Comparison of ENCODE assay signal across 7 cellular contexts in the genomic region with DNA sequence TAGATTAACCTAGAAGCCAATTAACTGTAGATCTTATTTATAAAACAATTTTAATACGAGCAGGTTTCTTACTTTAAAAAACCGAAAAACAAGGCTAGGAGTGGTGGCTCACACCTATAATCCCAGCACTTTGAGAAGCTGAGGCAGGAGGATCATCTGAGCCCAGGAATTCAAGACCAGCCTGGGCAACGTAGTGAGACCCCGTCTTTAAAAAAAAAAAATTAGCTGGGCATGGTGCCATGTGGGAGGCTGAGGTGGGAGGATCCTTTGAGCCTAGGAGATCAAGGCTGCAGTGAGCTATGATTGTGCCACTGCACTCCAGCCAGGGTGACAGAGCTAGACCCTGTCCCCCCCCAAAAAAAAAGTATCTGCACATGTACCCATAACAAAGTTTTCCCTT.
"Had no signal": no experiment of that assay in that cellular context is flagged by ENCODE, and none has a peak within 500 bp of the region (broad histone marks: within the 10 kb centered on the region; RNA-seq: fewer than 3 reads in every experiment).

No MANE protein-coding gene starts in this region.

- DNase-seq: GDM1, GF-D8 had no signal

- H3K4me3 ChIP-seq: GM12878 had no signal

- FAIRE-seq: GM12878, GM12891, GM12892, GM18507, GM19239 had no signal

- ATAC-seq: GM12878 had no signal
